28 cellular contexts compared by ENCODE assay signal in genomic region chr3:46711770-46712169, GRCh38. TPM values are rescaled to one million over a fixed set of nuclear protein-coding genes. Genes with fewer than 3 reads are reported as not detected.
DNase-seq lines count a peak whose midpoint lies in the region; ATAC-seq and TF ChIP-seq lines count a peak whose summit lies in the region.
"Had no signal": no experiment of that assay in that cellular context is flagged by ENCODE, and none has a peak within 500 bp of the region (broad histone marks: within the 10 kb centered on the region; RNA-seq: fewer than 3 reads in every experiment).

No MANE protein-coding gene starts in this region.

- H3K27me3 ChIP-seq in lower lobe of right lung (ENCODE audit: low read depth): no peaks in the 10 kb centered on the region
- no peaks in the 10 kb centered on the region for H3K27me3 ChIP-seq in aorta (ENCODE audit: control insufficient read depth in 1 of 2, insufficient read depth in 2 of 2, low read length in 1 of 2)
- H3K27me3 ChIP-seq: BLaER1 treated with 17β-estradiol and CSF1 and Interleukin-3, amounts not matched to agents 10 nM and 100 nM had no signal

- TF ChIP-seq CTCF in coronary artery (IDR thresholded peaks at IDR 0.05) (no peak), lower lobe of right lung (IDR thresholded peaks at IDR 0.05) (no peak)

- H3K4me1 ChIP-seq in lower lobe of right lung (no peaks in the 10 kb centered on the region), aorta (ENCODE audit: control insufficient read depth in 1 of 2, insufficient read depth in 2 of 2, low read length in 2 of 2) (no peaks in the 10 kb centered on the region)

- H3K4me3 Mint-ChIP-seq in activated CD4-positive, alpha-beta T cell treated with anti-CD3 and anti-CD28 coated beads for 36 hours: no peak overlapping the region
- H3K4me3 Mint-ChIP-seq: CD4-positive, alpha-beta memory T cell had no signal

- H3K27me3 Mint-ChIP-seq in activated CD4-positive, alpha-beta T cell treated with anti-CD3 and anti-CD28 coated beads for 36 hours: no peaks in the 10 kb centered on the region
- H3K27me3 Mint-ChIP-seq: CD4-positive, alpha-beta memory T cell had no signal

- no peaks in the 10 kb centered on the region for H3K4me1 Mint-ChIP-seq in activated CD4-positive, alpha-beta T cell treated with anti-CD3 and anti-CD28 coated beads for 36 hours

- H3K36me3 ChIP-seq in lower lobe of right lung (no peaks in the 10 kb centered on the region), aorta (ENCODE audit: control insufficient read depth in 1 of 2, insufficient read depth in 2 of 2, low read length in 1 of 2) (no peaks in the 10 kb centered on the region)
- H3K36me3 ChIP-seq: BLaER1 treated with 17β-estradiol and CSF1 and Interleukin-3, amounts not matched to agents 10 nM and 100 nM had no signal

- CTCF ChIA-PET in activated CD4-positive, alpha-beta T cell treated with anti-CD3 and anti-CD28 coated beads for 36 hours (lab: Charles Lee): no interaction called here

- 95 to 96% methylated on average over 7 of the region's 7 CpGs for WGBS in aorta, 2 donors

- POLR2A ChIA-PET in activated CD4-positive, alpha-beta T cell treated with anti-CD3 and anti-CD28 coated beads for 36 hours (lab: Charles Lee): no interaction called here

- no peak overlapping the region for H3K4me3 ChIP-seq in coronary artery
- no peak overlapping the region for H3K4me3 ChIP-seq in lower lobe of right lung
- H3K4me3 ChIP-seq in aorta (ENCODE audit: low read length in 2 of 2): no peak overlapping the region
- H3K4me3 ChIP-seq: BLaER1 treated with 17β-estradiol and CSF1 and Interleukin-3, amounts not matched to agents 10 nM and 100 nM; GM12878; GM23248 had no signal

- H3K36me3 Mint-ChIP-seq in activated CD4-positive, alpha-beta T cell treated with anti-CD3 and anti-CD28 coated beads for 36 hours (ENCODE audit: low read depth): no peaks in the 10 kb centered on the region

- no peak overlapping the region for H3K27ac Mint-ChIP-seq in activated CD4-positive, alpha-beta T cell treated with anti-CD3 and anti-CD28 coated beads for 36 hours
- H3K27ac Mint-ChIP-seq: CD4-positive, alpha-beta memory T cell had no signal

- no peaks in the 10 kb centered on the region for H3K9me3 ChIP-seq in lower lobe of right lung
- no peaks in the 10 kb centered on the region for H3K9me3 ChIP-seq in aorta (ENCODE audit: control insufficient read depth, low read length)
- H3K9me3 ChIP-seq: BLaER1 treated with 17β-estradiol and CSF1 and Interleukin-3, amounts not matched to agents 10 nM and 100 nM; Caco-2; SK-N-SH had no signal

- no peak for ATAC-seq in activated CD4-positive, alpha-beta T cell treated with anti-CD3 and anti-CD28 coated beads for 36 hours
- ATAC-seq in lower lobe of right lung (no peak), aorta (ENCODE audit: low FRiP score) (no peak)
- ATAC-seq: GM12878, HCT116 had no signal

- H3K9me3 Mint-ChIP-seq in activated CD4-positive, alpha-beta T cell treated with anti-CD3 and anti-CD28 coated beads for 36 hours (ENCODE audit: low read depth): no peaks in the 10 kb centered on the region
- H3K9me3 Mint-ChIP-seq: CD4-positive, alpha-beta memory T cell had no signal

- H3K27ac ChIP-seq in coronary artery: no peak overlapping the region
- no peak overlapping the region for H3K27ac ChIP-seq in lower lobe of right lung
- H3K27ac ChIP-seq in aorta (ENCODE audit: low read depth in 1 of 2, low read length in 2 of 2): no peak overlapping the region
- H3K27ac ChIP-seq: BLaER1 treated with 17β-estradiol and CSF1 and Interleukin-3, amounts not matched to agents 10 nM and 100 nM; GM23248; RWPE1 had no signal

- intact Hi-C loops in activated CD4-positive, alpha-beta T cell treated with anti-CD3 and anti-CD28 coated beads for 36 hours (cut with DNase I, micrococcal nuclease): no loop called here
- intact Hi-C loops in lower lobe of right lung (cut with DNase I): no loop called here
- intact Hi-C loops in aorta (cut with DNase I): no loop called here

- peak; percentile 0 for DNase-seq in activated CD4-positive, alpha-beta T cell treated with anti-CD3 and anti-CD28 coated beads for 36 hours
- no peak for DNase-seq in activated CD4-positive, alpha-beta T cell treated with anti-CD3 and anti-CD28 coated beads, Interleukin-2, amount 50 U/mL, for 4 hours
- DNase-seq in coronary artery (ENCODE audit: low spot score) (peak; percentile 56), lower lobe of right lung (peak; percentile 22), aorta (peak; percentile 11 to 24), GM03348 (ENCODE audit: low spot score) (no peak), GOT3 (lab: John Stamatoyannopoulos, UW) (no peak), Kasumi-1 (lab: John Stamatoyannopoulos, UW) (no peak)
- DNase-seq: CD4-positive, alpha-beta memory T cell; DMS 273 treated with DMSO at 0.1 percent for 48 hours; DMS79 treated with DMSO at 0.1 percent for 48 hours; GM23248; KG1; NCI-H1105; NCI-H1694; NCI-H2081; NCI-H2171; NCI-H345; NCI-H524; NCI-H774; NK-92 treated with Interleukin-12 subunit alpha and Interleukin-12 subunit beta, amount 100 ng/mL, for 24 hours; SIG-M5; SK-N-SH had no signal

RNA-seq across cellular contexts. Expression of gene PRSS50, which starts 5.9 kb away (rescaled TPM):
- total RNA-seq in activated CD4-positive, alpha-beta T cell treated with anti-CD3 and anti-CD28 coated beads for 36 hours: not detected
- total RNA-seq in lower lobe of right lung (0.41 TPM), aorta (not detected)
- under 1 TPM in 1 of 2 donors, not detected in 1; 0.31 TPM for polyA plus RNA-seq in aorta
- total RNA-seq: Caco-2; CD4-positive, alpha-beta memory T cell; GM12878; GM23248 had no signal
- polyA plus RNA-seq: CD4-positive, alpha-beta memory T cell; GM23248; SK-N-SH had no signal

RNA-seq across cellular contexts. Expression of gene TMIE, which starts 10.6 kb away (rescaled TPM):
- total RNA-seq in activated CD4-positive, alpha-beta T cell treated with anti-CD3 and anti-CD28 coated beads for 36 hours: 1 to 10 TPM; 1.5 to 1.6 TPM
- total RNA-seq in lower lobe of right lung: 1.0 TPM
- total RNA-seq in aorta: under 1 TPM; 0.55 to 0.99 TPM
- under 1 TPM; 0.75 to 1.00 TPM for polyA plus RNA-seq in aorta
- total RNA-seq: Caco-2, GM12878 had no signal
- polyA plus RNA-seq: GM12878, GM23248 had no signal

RNA-seq across cellular contexts. Expression of gene ALS2CL, which starts 18.3 kb away (rescaled TPM):
- 1 to 10 TPM; 3.2 to 3.3 TPM for total RNA-seq in activated CD4-positive, alpha-beta T cell treated with anti-CD3 and anti-CD28 coated beads for 36 hours
- 59.7 TPM for total RNA-seq in lower lobe of right lung
- 10 to 100 TPM; 21.0 to 28.7 TPM for total RNA-seq in aorta
- 10 to 100 TPM in 1 of 2 donors, 1 to 10 TPM in 1; 3.8 to 40.7 TPM for polyA plus RNA-seq in aorta

Comparison
In these comparisons a context has a peak if more than half of its experiments do, and no peak if none do; other contexts are left out.
1. DNase-seq: peak in activated CD4-positive, alpha-beta T cell treated with anti-CD3 and anti-CD28 coated beads for 36 hours (single experiment), coronary artery (single experiment), lower lobe of right lung (single experiment) and aorta (2 of 2); none in activated CD4-positive, alpha-beta T cell treated with anti-CD3 and anti-CD28 coated beads, Interleukin-2, amount 50 U/mL, for 4 hours (0 of 2), GM03348 (single experiment), GOT3 (single experiment) and Kasumi-1 (0 of 2).
2. RNA of gene ALS2CL, which starts 18.3 kb away (total RNA-seq): 59.7 TPM in lower lobe of right lung (single experiment) and 21.0 to 28.7 TPM in aorta; 3.2 to 3.3 TPM in activated CD4-positive, alpha-beta T cell treated with anti-CD3 and anti-CD28 coated beads for 36 hours; every median in the first group is over 4 times any median in the second.